In the genomic region with DNA sequence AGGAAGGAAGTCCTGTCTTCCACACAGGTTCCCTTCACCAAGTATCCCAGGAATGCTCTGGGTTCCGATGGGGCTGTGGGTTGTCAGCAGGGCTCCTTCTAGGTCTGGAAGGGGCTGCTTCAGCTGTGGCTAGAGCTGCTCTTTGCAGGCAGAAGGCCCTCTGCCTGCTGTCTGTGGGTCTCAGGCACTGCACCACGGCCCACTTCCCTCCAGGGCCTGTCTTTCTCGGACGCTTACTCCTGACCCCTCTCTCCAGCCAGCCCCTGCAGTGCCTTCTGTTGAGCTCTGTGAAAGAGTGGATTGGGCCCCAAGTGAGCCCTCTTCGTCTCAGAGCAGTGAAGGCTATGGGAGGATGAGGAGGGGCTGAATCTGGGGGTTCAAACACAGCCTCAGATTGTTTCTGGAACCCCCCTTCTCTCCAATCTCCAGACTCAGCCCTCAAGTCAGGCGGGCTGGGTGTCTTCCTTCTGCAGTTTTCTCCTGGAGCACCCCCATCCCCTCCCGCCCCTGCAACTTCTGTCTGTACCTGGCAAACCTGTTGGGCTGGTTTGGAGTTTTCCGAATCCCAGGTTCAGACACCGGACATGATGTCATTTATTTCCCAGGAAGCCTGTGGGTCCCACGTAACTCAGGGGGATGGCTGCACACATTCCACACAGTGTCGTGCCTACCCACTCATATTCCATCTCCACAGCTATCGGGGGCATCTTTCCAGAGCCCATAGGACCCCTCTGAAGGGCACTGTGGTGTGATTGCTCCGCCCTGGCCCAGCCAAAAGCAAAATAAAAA, we compare ENCODE assay signal across 14 cellular contexts. TPM values are rescaled to one million over a fixed set of nuclear protein-coding genes. Genes with fewer than 3 reads are reported as not detected.
DNase-seq lines count a peak whose midpoint lies in the region; ATAC-seq and TF ChIP-seq lines count a peak whose summit lies in the region.
"Had no signal": no experiment of that assay in that cellular context is flagged by ENCODE, and none has a peak within 500 bp of the region (broad histone marks: within the 10 kb centered on the region; RNA-seq: fewer than 3 reads in every experiment).

No MANE protein-coding gene starts in this region.

- ATAC-seq in heart right ventricle, result no peak

- WGBS in heart right ventricle, 2 donors, result 64 to 68% methylated on average over 13 of the region's 13 CpGs

- H3K27me3 ChIP-seq in heart right ventricle, result no peaks in the 10 kb centered on the region
- H3K27me3 ChIP-seq in H7 (ENCODE audit: control insufficient read depth, insufficient read depth, low read length), result no peaks in the 10 kb centered on the region
- H3K27me3 ChIP-seq: ascending aorta had no signal

- H3K4me1 ChIP-seq in heart right ventricle, result no peaks in the 10 kb centered on the region
- H3K4me1 ChIP-seq: ascending aorta had no signal

- peak; percentile 74 for DNase-seq in DMS153 (lab: John Stamatoyannopoulos, UW)
- DNase-seq in LoVo (ENCODE audit: low spot score), result peak; percentile 75
- peak; percentile 94 for DNase-seq in epithelial cell of esophagus (ENCODE audit: low read depth)
- DNase-seq in myocyte (ENCODE audit: low read depth), result peak; percentile 49
- DNase-seq in heart right ventricle, result no peak
- DNase-seq in H7, result no peak
- DNase-seq in AG20443 (ENCODE audit: low spot score), result no peak
- no peak for DNase-seq in SHP77 treated with DMSO at 0.1 percent for 48 hours (lab: John Stamatoyannopoulos, UW)
- DNase-seq: HFFc6, kidney glomerular epithelial cell, NCI-H1092 treated with DMSO at 0.1 percent for 48 hours, T1000 had no signal

- H3K4me3 ChIP-seq in epithelial cell of esophagus (ENCODE audit: low read length) (no peak overlapping the region), heart right ventricle (no peak overlapping the region), H7 (ENCODE audit: insufficient read depth, low read depth, low read length) (no peak overlapping the region)
- H3K4me3 ChIP-seq: ascending aorta had no signal

- no peak overlapping the region for H3K27ac ChIP-seq in heart right ventricle
- H3K27ac ChIP-seq: ascending aorta had no signal

- intact Hi-C loops in heart right ventricle (cut with DNase I), result no loop called here

- H3K9me3 ChIP-seq in heart right ventricle, result no peaks in the 10 kb centered on the region
- H3K9me3 ChIP-seq: ascending aorta had no signal

- H3K36me3 ChIP-seq in heart right ventricle (no peaks in the 10 kb centered on the region), H7 (replicated peaks; ENCODE audit: control insufficient read depth, insufficient read depth, low read length) (no peaks in the 10 kb centered on the region)
- H3K36me3 ChIP-seq: ascending aorta had no signal

- no peak for TF ChIP-seq CTCF in epithelial cell of esophagus (IDR thresholded peaks at IDR 0.05; ENCODE audit: insufficient read depth, low read depth, low read length, missing control alignments)
- TF ChIP-seq CTCF in heart right ventricle (IDR thresholded peaks at IDR 0.05), result no peak

RNA-seq across cellular contexts. Expression of a gene that starts 24.9 kb away (rescaled TPM):
- total RNA-seq in myocyte, result 11.0 and 12.2 TPM in 2 replicates
- 32.9 TPM for polyA plus RNA-seq in myocyte (2012)
- total RNA-seq in heart right ventricle, result 10 to 100 TPM; 26.6 to 45.0 (median 36.2) TPM
- polyA plus RNA-seq in heart right ventricle, result 10 to 100 TPM in 1 of 2 donors, 1 to 10 TPM in 1; 9.7 to 12.3 TPM
- 9.0 and 9.5 TPM in 2 replicates for total RNA-seq in H7 (2014; rRNA removed; shearing (Covaris generic))

RNA-seq across cellular contexts. Expression of a gene that starts 49.3 kb away (rescaled TPM):
- total RNA-seq in myocyte, result not detected in 2 replicates
- polyA plus RNA-seq in myocyte (2012), result not detected
- not detected for total RNA-seq in heart right ventricle
- polyA plus RNA-seq in heart right ventricle, result under 1 TPM in 1 of 2 donors, not detected in 1; 0.04 TPM
- total RNA-seq in H7 (2014; rRNA removed; shearing (Covaris generic)), result not detected in 2 replicates
- total RNA-seq: ascending aorta, HFFc6, OCI-LY7 had no signal

Comparison
In these comparisons a context has a peak if more than half of its experiments do, and no peak if none do; other contexts are left out.
1. DNase-seq: peak in DMS153 (single experiment), LoVo (single experiment), epithelial cell of esophagus (single experiment) and myocyte (single experiment); none in heart right ventricle (0 of 2), H7 (single experiment), AG20443 (single experiment) and SHP77 treated with DMSO at 0.1 percent for 48 hours (single experiment).